In genomic region chr15:92963794-92964193, GRCh38 we compare ENCODE assay signal across 25 cellular contexts.
DNase-seq lines count a peak whose midpoint lies in the region; ATAC-seq lines count a peak whose summit lies in the region.
"Had no signal": no experiment of that assay in that cellular context is flagged by ENCODE, and none has a peak within 500 bp of the region (broad histone marks: within the 10 kb centered on the region; RNA-seq: fewer than 3 reads in every experiment).

No MANE protein-coding gene starts in this region.

- no peaks in the 10 kb centered on the region for H3K9me3 ChIP-seq in CD4-positive, alpha-beta memory T cell (ENCODE audit: control insufficient read depth in 1 of 2, low read length in 2 of 2)
- H3K9me3 ChIP-seq: adrenal gland, breast epithelium, Peyer's patch, SJSA1 had no signal

- H3K27ac Mint-ChIP-seq in CD4-positive, alpha-beta memory T cell, result peak overlapping the region in 6 of 7 donors; percentile 9 to 83 (median 25)
- H3K27ac Mint-ChIP-seq in memory B cell, result peak overlapping the region; percentile 38
- H3K27ac Mint-ChIP-seq: B cell had no signal

- H3K27ac ChIP-seq in CD4-positive, alpha-beta memory T cell (ENCODE audit: low read depth, low read length), result no peak overlapping the region
- H3K27ac ChIP-seq: adrenal gland, breast epithelium, Peyer's patch, right atrium auricular region, SJSA1 had no signal

- H3K4me1 ChIP-seq in CD4-positive, alpha-beta memory T cell (ENCODE audit: insufficient read depth, low read length), result peaks cover 20% of the 10 kb centered on the region
- H3K4me1 ChIP-seq: breast epithelium, Peyer's patch, SJSA1 had no signal

- H3K27me3 Mint-ChIP-seq in CD4-positive, alpha-beta memory T cell, result no peaks in the 10 kb centered on the region
- no peaks in the 10 kb centered on the region for H3K27me3 Mint-ChIP-seq in memory B cell
- H3K27me3 Mint-ChIP-seq: B cell had no signal

- intact Hi-C loops in CD4-positive, alpha-beta memory T cell (cut with micrococcal nuclease), result loop anchor here (10.0 kb wide), 1 partner anchor 51 kb away; no protein-coding TSS in a partner anchor

- peaks cover 28 to 55% (median 37%) of the 10 kb centered on the region in 4 donors for H3K4me1 Mint-ChIP-seq in CD4-positive, alpha-beta memory T cell
- H3K4me1 Mint-ChIP-seq in memory B cell, result peaks cover 8% of the 10 kb centered on the region

- no peak overlapping the region for H3K4me3 ChIP-seq in CD4-positive, alpha-beta memory T cell (ENCODE audit: low read length in 2 of 2)
- H3K4me3 ChIP-seq: adrenal gland, breast epithelium, Peyer's patch, right atrium auricular region, SJSA1 had no signal

- H3K4me3 Mint-ChIP-seq in CD4-positive, alpha-beta memory T cell, result no peak overlapping the region
- H3K4me3 Mint-ChIP-seq in memory B cell, result no peak overlapping the region
- H3K4me3 Mint-ChIP-seq: activated T-helper 1 cell treated with anti-CD3 and anti-CD28 coated beads, Interleukin-12 subunit alpha, Interleukin-12 subunit beta, Interleukin-2, Interleukin-4 antibody, amounts not matched to agents 30 ng/mL and 10 ng/mL and 1 ng/mL, durations not matched to agents 14 hours and 24 hours and 36 hours; B cell had no signal

- no peak for ATAC-seq in memory B cell (ENCODE audit: low read depth)
- ATAC-seq: HCT116 had no signal

- POLR2A ChIA-PET in CD4-positive, alpha-beta memory T cell (lab: Charles Lee; ENCODE audit: partially characterized antibody), result interaction anchor here (0.7 kb wide), 1 partner anchor 9 kb away, joined by 4 read pairs; no protein-coding TSS in a partner anchor

- CTCF ChIA-PET in CD4-positive, alpha-beta memory T cell (lab: Charles Lee; ENCODE audit: partially characterized antibody), result interaction anchor here (0.9 to 1.3 kb wide), 2 partner anchors 12 to 67 kb away, joined by 3 read pairs; no protein-coding TSS in a partner anchor

- peaks cover 69 to 78% of the 10 kb centered on the region in 2 donors for H3K36me3 Mint-ChIP-seq in CD4-positive, alpha-beta memory T cell
- peaks cover 41% of the 10 kb centered on the region for H3K36me3 Mint-ChIP-seq in memory B cell

- peak; percentile 5 for DNase-seq in NCI-H2029 treated with DMSO at 0.1 percent for 48 hours (lab: John Stamatoyannopoulos, UW)
- no peak for DNase-seq in NCI-H2029 (lab: John Stamatoyannopoulos, UW)
- no peak for DNase-seq in CD4-positive, alpha-beta memory T cell
- peak; percentile 87 for DNase-seq in NCI-H69 (lab: John Stamatoyannopoulos, UW)
- no peak for DNase-seq in memory B cell (ENCODE audit: low spot score in 2 of 2)
- no peak for DNase-seq in NCI-H446 (lab: John Stamatoyannopoulos, UW)
- DNase-seq in NCI-H2107 (lab: John Stamatoyannopoulos, UW), result no peak
- no peak for DNase-seq in DMS 273 (lab: John Stamatoyannopoulos, UW; ENCODE audit: unreplicated experiment)
- DNase-seq: 8988T; activated CD4-positive, alpha-beta T cell treated with anti-CD3 and anti-CD28 coated beads, Interleukin-2, amount 50 U/mL, for 4 hours; adrenal gland; dermis blood vessel endothelial cell; Kasumi-1; NCI-H1048; NCI-H2227 treated with DMSO at 0.1 percent for 48 hours; NK-92 treated with Interleukin-12 subunit alpha and Interleukin-12 subunit beta, amount 100 ng/mL, for 24 hours; Peyer's patch; stimulated activated CD4-positive, alpha-beta T cell treated with anti-CD3 and anti-CD28 coated beads, Interleukin-12 subunit alpha, Interleukin-12 subunit beta, amount 100 ng/mL, for 4 hours; T-helper 2 cell had no signal

- peaks cover 0 to 3% (median 0%) of the 10 kb centered on the region in 8 donors for H3K9me3 Mint-ChIP-seq in CD4-positive, alpha-beta memory T cell
- H3K9me3 Mint-ChIP-seq in memory B cell, result no peaks in the 10 kb centered on the region
- H3K9me3 Mint-ChIP-seq: activated T-helper 1 cell treated with anti-CD3 and anti-CD28 coated beads, Interleukin-12 subunit alpha, Interleukin-12 subunit beta, Interleukin-2, Interleukin-4 antibody, amounts not matched to agents 30 ng/mL and 10 ng/mL and 1 ng/mL, durations not matched to agents 14 hours and 24 hours and 36 hours had no signal

- H3K27me3 ChIP-seq in CD4-positive, alpha-beta memory T cell (ENCODE audit: insufficient read depth, low read length), result no peaks in the 10 kb centered on the region
- H3K27me3 ChIP-seq: adrenal gland, breast epithelium, Peyer's patch, right atrium auricular region, SJSA1 had no signal

- peaks cover 60% of the 10 kb centered on the region for H3K36me3 ChIP-seq in CD4-positive, alpha-beta memory T cell (ENCODE audit: insufficient read depth, low read length)

Comparison
In these comparisons a context has a peak if more than half of its experiments do, and no peak if none do; other contexts are left out.
1. DNase-seq: peak in NCI-H2029 treated with DMSO at 0.1 percent for 48 hours (single experiment) and NCI-H69 (single experiment); none in NCI-H2029 (single experiment), CD4-positive, alpha-beta memory T cell (0 of 5), memory B cell (0 of 2), NCI-H446 (0 of 2), NCI-H2107 (single experiment) and DMS 273 (single experiment).